In the genomic region with DNA sequence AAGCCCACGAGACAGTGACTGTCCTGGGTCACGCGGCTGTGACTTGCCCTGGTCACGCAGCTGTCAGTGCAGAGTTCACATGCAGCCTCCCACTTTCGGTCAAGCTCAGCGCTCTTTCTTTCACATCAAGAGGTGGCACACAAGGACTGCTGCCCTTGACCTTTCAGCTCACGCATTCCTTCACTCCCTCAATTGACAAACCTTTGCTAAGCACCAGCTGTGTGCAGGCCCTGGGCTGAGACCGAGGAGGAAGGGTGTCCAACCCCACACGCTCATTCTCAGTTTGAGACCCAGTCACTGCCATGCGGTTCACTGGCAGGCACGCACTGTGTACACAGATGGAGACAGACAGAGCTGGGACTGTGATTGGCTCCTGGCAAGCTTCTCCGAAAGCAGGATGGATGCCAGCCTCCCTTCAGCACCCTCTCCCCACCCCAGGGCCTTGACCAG, we compare ENCODE assay signal across 1 cellular context.
TF ChIP-seq lines count a peak whose summit lies in the region.

No MANE protein-coding gene starts in this region.

TF ChIP-seq in IMR-90, 13 proteins besides CTCF, POLR2A, EP300 and RAD21:
- TF ChIP-seq MAZ (IDR thresholded peaks at IDR 0.05; ENCODE audit: borderline replicate concordance, low read depth, low read length) (no peak), CEBPB (IDR thresholded peaks at IDR 0.05; ENCODE audit: low read depth, low read length) (no peak), ELK1 (IDR thresholded peaks at IDR 0.05; ENCODE audit: borderline replicate concordance, low read depth, low read length) (no peak), MAFK (IDR thresholded peaks at IDR 0.05; ENCODE audit: low read depth, low read length) (no peak), MXI1 (IDR thresholded peaks at IDR 0.05; ENCODE audit: borderline replicate concordance, low read depth, low read length) (no peak), FOS (IDR thresholded peaks at IDR 0.05; ENCODE audit: low read depth, low read length) (no peak)
TF ChIP-seq in IMR-90: peak in this region for 0.
